ENCODE assay signal across 1 cellular context in genomic region chr19:18058208-18059009, GRCh38.
TF ChIP-seq lines count a peak whose summit lies in the region.

No MANE protein-coding gene starts in this region.

TF ChIP-seq in HEK293, 187 proteins besides CTCF, POLR2A, EP300 and RAD21 (continued from another document):
- TF ChIP-seq, protein P1, sequence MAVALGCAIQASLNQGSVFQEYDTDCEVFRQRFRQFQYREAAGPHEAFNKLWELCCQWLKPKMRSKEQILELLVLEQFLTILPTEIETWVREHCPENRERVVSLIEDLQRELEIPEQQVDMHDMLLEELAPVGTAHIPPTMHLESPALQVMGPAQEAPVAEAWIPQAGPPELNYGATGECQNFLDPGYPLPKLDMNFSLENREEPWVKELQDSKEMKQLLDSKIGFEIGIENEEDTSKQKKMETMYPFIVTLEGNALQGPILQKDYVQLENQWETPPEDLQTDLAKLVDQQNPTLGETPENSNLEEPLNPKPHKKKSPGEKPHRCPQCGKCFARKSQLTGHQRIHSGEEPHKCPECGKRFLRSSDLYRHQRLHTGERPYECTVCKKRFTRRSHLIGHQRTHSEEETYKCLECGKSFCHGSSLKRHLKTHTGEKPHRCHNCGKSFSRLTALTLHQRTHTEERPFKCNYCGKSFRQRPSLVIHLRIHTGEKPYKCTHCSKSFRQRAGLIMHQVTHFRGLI (tag by site-specific recombination; IDR thresholded peaks at IDR 0.05): no peak
- TF ChIP-seq KLF1 (tag by site-specific recombination; IDR thresholded peaks at IDR 0.05): peak; percentile 63
- peak; percentile 60; the same call in 1 of the 2 replicates for TF ChIP-seq KLF16 (tag by site-specific recombination; IDR thresholded peaks at IDR 0.05)
- no peak for TF ChIP-seq ZNF544 (tag by site-specific recombination; IDR thresholded peaks at IDR 0.05)
- TF ChIP-seq ZNF629 (tag by site-specific recombination; IDR thresholded peaks at IDR 0.05): peak; percentile 62
- TF ChIP-seq ZNF529 (tag by site-specific recombination; IDR thresholded peaks at IDR 0.05; ENCODE audit: insufficient replicate concordance): no peak
- TF ChIP-seq ZNF530 (tag by site-specific recombination; IDR thresholded peaks at IDR 0.05; ENCODE audit: low read depth): no peak
- TF ChIP-seq, protein P2, sequence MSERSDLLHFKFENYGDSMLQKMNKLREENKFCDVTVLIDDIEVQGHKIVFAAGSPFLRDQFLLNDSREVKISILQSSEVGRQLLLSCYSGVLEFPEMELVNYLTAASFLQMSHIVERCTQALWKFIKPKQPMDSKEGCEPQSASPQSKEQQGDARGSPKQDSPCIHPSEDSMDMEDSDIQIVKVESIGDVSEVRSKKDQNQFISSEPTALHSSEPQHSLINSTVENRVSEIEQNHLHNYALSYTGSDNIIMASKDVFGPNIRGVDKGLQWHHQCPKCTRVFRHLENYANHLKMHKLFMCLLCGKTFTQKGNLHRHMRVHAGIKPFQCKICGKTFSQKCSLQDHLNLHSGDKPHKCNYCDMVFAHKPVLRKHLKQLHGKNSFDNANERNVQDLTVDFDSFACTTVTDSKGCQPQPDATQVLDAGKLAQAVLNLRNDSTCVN (tag by site-specific recombination; optimal IDR thresholded peaks at IDR 0.05): peak; percentile 25
- TF ChIP-seq ZEB2 (tag by site-specific recombination; IDR thresholded peaks at IDR 0.05): peak; percentile 62; the same call in 1 of the 2 replicates
- TF ChIP-seq WT1 (tag by site-specific recombination; IDR thresholded peaks at IDR 0.05): 0 out of 2 replicates have a peak, but pooled peaks have one; percentile 52
- TF ChIP-seq ZNF571 (tag by site-specific recombination; IDR thresholded peaks at IDR 0.05): no peak
- peak; percentile 55 for TF ChIP-seq SP2 (tag by site-specific recombination; IDR thresholded peaks at IDR 0.05)
- TF ChIP-seq, protein P3, sequence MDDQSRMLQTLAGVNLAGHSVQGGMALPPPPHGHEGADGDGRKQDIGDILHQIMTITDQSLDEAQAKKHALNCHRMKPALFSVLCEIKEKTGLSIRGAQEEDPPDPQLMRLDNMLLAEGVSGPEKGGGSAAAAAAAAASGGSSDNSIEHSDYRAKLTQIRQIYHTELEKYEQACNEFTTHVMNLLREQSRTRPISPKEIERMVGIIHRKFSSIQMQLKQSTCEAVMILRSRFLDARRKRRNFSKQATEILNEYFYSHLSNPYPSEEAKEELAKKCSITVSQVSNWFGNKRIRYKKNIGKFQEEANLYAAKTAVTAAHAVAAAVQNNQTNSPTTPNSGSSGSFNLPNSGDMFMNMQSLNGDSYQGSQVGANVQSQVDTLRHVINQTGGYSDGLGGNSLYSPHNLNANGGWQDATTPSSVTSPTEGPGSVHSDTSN (CRISPR knock-in tag; IDR thresholded peaks at IDR 0.05): no peak
- TF ChIP-seq MZF1 (tag by site-specific recombination; IDR thresholded peaks at IDR 0.05; ENCODE audit: borderline replicate concordance): no peak
- no peak for TF ChIP-seq YY1 (tag by site-specific recombination; IDR thresholded peaks at IDR 0.05)
- no peak for TF ChIP-seq HOXC10 (CRISPR knock-in tag; IDR thresholded peaks at IDR 0.05)
- peak; percentile 22; the same call in 1 of the 2 replicates for TF ChIP-seq ZBTB8A (tag by site-specific recombination; IDR thresholded peaks at IDR 0.05)
- peak; percentile 100 for TF ChIP-seq ZFHX2 (tag by site-specific recombination; conservative IDR thresholded peaks at IDR 0.05)
- no peak for TF ChIP-seq OVOL3 (tag by site-specific recombination; IDR thresholded peaks at IDR 0.05)
- no peak for TF ChIP-seq ZNF626 (tag by site-specific recombination; IDR thresholded peaks at IDR 0.05)
- no peak for TF ChIP-seq ZNF175 (tag by site-specific recombination; IDR thresholded peaks at IDR 0.05)
- TF ChIP-seq, protein P4, sequence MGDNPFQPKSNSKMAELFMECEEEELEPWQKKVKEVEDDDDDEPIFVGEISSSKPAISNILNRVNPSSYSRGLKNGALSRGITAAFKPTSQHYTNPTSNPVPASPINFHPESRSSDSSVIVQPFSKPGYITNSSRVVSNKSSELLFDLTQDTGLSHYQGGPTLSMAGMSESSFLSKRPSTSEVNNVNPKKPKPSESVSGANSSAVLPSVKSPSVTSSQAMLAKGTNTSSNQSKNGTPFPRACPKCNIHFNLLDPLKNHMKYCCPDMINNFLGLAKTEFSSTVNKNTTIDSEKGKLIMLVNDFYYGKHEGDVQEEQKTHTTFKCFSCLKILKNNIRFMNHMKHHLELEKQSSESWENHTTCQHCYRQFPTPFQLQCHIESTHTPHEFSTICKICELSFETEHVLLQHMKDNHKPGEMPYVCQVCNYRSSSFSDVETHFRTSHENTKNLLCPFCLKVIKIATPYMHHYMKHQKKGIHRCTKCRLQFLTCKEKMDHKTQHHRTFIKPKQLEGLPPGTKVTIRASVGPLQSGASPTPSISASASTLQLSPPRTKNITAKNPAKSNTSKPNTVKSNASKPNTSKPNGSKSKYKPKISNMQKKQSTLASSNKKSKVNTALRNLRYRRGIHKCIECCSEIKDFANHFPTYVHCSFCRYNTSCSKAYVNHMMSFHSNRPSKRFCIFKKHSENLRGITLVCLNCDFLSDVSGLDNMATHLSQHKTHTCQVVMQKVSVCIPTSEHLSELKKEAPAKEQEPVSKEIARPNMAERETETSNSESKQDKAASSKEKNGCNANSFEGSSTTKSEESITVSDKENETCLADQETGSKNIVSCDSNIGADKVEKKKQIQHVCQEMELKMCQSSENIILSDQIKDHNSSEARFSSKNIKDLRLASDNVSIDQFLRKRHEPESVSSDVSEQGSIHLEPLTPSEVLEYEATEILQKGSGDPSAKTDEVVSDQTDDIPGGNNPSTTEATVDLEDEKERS (tag by site-specific recombination; IDR thresholded peaks at IDR 0.05): no peak
- peak; percentile 77 for TF ChIP-seq ZBTB17 (tag by site-specific recombination; IDR thresholded peaks at IDR 0.05)
- TF ChIP-seq ZBTB7A (tag by site-specific recombination; IDR thresholded peaks at IDR 0.05; ENCODE audit: low read depth): peak; percentile 96
- TF ChIP-seq KLF9 (tag by site-specific recombination; IDR thresholded peaks at IDR 0.05; ENCODE audit: low read depth): peak; percentile 71
- peak; percentile 75; the same call in 1 of the 2 replicates for TF ChIP-seq ZFP69B (tag by site-specific recombination; IDR thresholded peaks at IDR 0.05)
- TF ChIP-seq ZNF473 (tag by site-specific recombination; IDR thresholded peaks at IDR 0.05): no peak
- no peak for TF ChIP-seq ZNF184 (tag by site-specific recombination; IDR thresholded peaks at IDR 0.05)
- TF ChIP-seq ZBTB10 (tag by site-specific recombination; IDR thresholded peaks at IDR 0.05): peak; percentile 67; the same call in 1 of the 2 replicates
- peak; percentile 58; the same call in 1 of the 2 replicates for TF ChIP-seq ZNF10 (tag by site-specific recombination; IDR thresholded peaks at IDR 0.05)
- TF ChIP-seq GLIS1 (tag by site-specific recombination; IDR thresholded peaks at IDR 0.05): peak; percentile 35
- no peak for TF ChIP-seq ZNF776 (tag by site-specific recombination; IDR thresholded peaks at IDR 0.05; ENCODE audit: borderline replicate concordance)
- no peak for TF ChIP-seq ZNF311 (tag by site-specific recombination; IDR thresholded peaks at IDR 0.05; ENCODE audit: borderline replicate concordance)
- peak; percentile 93 for TF ChIP-seq ZNF654 (tag by site-specific recombination; IDR thresholded peaks at IDR 0.05; ENCODE audit: low read depth)
- TF ChIP-seq ZNF335 (tag by site-specific recombination; conservative IDR thresholded peaks at IDR 0.05): peak; percentile 53
- TF ChIP-seq ZNF426 (tag by site-specific recombination; IDR thresholded peaks at IDR 0.05): no peak
- peak; percentile 75 for TF ChIP-seq SP3 (tag by site-specific recombination; IDR thresholded peaks at IDR 0.05)
- TF ChIP-seq ZNF777 (tag by site-specific recombination; IDR thresholded peaks at IDR 0.05; ENCODE audit: borderline replicate concordance): no peak
- peak; percentile 85 for TF ChIP-seq KLF8 (tag by site-specific recombination; IDR thresholded peaks at IDR 0.05)
- TF ChIP-seq, protein P5, sequence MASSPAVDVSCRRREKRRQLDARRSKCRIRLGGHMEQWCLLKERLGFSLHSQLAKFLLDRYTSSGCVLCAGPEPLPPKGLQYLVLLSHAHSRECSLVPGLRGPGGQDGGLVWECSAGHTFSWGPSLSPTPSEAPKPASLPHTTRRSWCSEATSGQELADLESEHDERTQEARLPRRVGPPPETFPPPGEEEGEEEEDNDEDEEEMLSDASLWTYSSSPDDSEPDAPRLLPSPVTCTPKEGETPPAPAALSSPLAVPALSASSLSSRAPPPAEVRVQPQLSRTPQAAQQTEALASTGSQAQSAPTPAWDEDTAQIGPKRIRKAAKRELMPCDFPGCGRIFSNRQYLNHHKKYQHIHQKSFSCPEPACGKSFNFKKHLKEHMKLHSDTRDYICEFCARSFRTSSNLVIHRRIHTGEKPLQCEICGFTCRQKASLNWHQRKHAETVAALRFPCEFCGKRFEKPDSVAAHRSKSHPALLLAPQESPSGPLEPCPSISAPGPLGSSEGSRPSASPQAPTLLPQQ (tag by site-specific recombination; IDR thresholded peaks at IDR 0.05): peak; percentile 76
- TF ChIP-seq ZNF37A (tag by site-specific recombination; IDR thresholded peaks at IDR 0.05): no peak
- TF ChIP-seq ZNF398 (tag by site-specific recombination; IDR thresholded peaks at IDR 0.05): peak; percentile 94
- TF ChIP-seq, protein P6, sequence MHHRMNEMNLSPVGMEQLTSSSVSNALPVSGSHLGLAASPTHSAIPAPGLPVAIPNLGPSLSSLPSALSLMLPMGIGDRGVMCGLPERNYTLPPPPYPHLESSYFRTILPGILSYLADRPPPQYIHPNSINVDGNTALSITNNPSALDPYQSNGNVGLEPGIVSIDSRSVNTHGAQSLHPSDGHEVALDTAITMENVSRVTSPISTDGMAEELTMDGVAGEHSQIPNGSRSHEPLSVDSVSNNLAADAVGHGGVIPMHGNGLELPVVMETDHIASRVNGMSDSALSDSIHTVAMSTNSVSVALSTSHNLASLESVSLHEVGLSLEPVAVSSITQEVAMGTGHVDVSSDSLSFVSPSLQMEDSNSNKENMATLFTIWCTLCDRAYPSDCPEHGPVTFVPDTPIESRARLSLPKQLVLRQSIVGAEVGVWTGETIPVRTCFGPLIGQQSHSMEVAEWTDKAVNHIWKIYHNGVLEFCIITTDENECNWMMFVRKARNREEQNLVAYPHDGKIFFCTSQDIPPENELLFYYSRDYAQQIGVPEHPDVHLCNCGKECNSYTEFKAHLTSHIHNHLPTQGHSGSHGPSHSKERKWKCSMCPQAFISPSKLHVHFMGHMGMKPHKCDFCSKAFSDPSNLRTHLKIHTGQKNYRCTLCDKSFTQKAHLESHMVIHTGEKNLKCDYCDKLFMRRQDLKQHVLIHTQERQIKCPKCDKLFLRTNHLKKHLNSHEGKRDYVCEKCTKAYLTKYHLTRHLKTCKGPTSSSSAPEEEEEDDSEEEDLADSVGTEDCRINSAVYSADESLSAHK (tag by site-specific recombination; IDR thresholded peaks at IDR 0.05): no peak; the same call in 1 of the 2 replicates
TF ChIP-seq in HEK293: peak in this region for 37.
